In the genomic region with DNA sequence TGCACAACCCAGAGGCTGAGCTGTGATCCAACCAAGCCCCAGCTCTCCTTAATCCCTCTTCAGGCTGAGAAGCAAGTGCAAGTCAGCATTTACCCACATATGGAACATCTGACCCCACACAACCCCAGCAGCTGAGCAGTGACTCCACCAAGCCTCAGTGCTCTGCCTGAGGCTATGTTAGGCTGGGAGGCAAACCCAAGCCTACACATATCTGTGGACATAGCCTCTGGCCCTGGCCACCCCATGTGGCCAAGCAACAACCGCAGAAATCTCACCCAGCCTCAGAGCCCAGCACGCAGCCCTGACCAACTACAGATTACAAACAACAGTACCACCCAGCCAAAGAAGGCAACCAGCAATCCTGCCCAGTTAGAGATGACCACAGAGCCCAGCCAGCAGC, we compare ENCODE assay signal across 1 cellular context.
TF ChIP-seq lines count a peak whose summit lies in the region.

No MANE protein-coding gene starts in this region.

TF ChIP-seq in A549, 52 proteins besides CTCF, POLR2A, EP300 and RAD21:
- TF ChIP-seq REST (IDR thresholded peaks at IDR 0.05) (no peak), CBX2 (IDR thresholded peaks at IDR 0.05; ENCODE audit: borderline replicate concordance, low read depth) (no peak), ZC3H11A (IDR thresholded peaks at IDR 0.05) (no peak), MAFK (IDR thresholded peaks at IDR 0.05; ENCODE audit: partially characterized antibody) (peak; percentile 18)
